9 cellular contexts compared by ENCODE assay signal in the genomic region with DNA sequence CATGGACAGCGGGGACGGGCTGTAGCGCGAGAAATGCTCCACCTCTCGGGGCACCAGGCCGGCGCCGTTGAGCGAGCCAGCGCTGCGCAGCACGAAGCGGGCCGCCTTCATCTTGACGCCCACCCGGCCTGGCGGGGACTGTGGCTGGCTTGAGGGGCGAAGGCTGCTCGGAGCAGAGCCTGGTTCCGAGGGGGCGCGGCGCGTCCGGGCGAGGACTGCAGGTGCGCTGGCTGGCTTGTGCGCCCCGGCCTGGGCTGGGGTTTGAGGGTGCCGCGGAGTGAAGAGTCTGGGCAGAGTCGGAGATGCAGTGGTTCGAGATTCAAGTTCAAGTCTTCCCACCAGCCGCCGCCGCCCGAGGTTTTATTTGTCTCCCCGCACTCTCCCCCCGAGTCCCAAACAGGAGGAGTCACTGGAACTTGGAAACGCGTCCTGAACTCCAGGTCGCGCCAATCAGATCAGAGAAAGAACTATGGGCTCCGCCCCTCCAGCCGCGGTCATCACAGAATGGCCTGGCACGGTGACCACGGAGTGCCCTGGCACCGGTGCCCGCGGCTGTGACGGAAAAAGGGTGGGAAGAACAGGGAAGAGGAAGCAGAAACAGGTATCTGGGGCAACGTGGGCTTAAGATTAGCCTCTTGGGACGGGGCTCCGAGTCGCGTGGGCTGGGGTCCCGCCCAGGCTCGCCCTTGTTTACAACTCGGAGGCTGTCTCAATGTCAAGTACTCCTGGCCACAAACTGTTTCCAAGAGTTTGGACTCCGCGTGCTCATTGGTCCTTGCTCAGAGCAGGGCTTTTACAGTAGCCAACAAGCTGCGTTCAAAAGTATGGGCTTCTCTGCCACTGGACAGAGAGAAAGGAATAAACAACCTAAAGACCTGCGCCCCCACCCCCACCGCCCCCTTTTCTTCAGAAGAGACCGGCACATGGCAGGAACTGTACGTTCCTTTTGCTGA. TPM values are rescaled to one million over a fixed set of nuclear protein-coding genes. Genes with fewer than 3 reads are reported as not detected.
A peak's percentile ranks its signal among the peaks of the same experiment; 100 is the strongest.
DNase-seq lines count a peak whose midpoint lies in the region; ATAC-seq, FAIRE-seq and TF ChIP-seq lines count a peak whose summit lies in the region.
"Had no signal": no experiment of that assay in that cellular context is flagged by ENCODE, and none has a peak within 500 bp of the region (broad histone marks: within the 10 kb centered on the region; RNA-seq: fewer than 3 reads in every experiment).

A gene (minus strand): TSS at position 334 of the 953 bp plus-strand sequence. CDS start 223 bp downstream, at position 111.

- H3K9me3 ChIP-seq in WERI-Rb-1 (ENCODE audit: severe bottlenecking): no peaks in the 10 kb centered on the region

- TF ChIP-seq CTCF in AG09319 (IDR thresholded peaks at IDR 0.05; ENCODE audit: low read depth, low read length) (no peak; the same call in 1 of the 2 replicates), WERI-Rb-1 (IDR thresholded peaks at IDR 0.05; ENCODE audit: low read depth, low read length) (no peak)

- peaks cover 18% of the 10 kb centered on the region for H3K27me3 ChIP-seq in WERI-Rb-1 (ENCODE audit: insufficient read depth, low read depth, severe bottlenecking)

- H3K36me3 ChIP-seq in WERI-Rb-1: no peaks in the 10 kb centered on the region

- FAIRE-seq in frontal cortex (lab: Jason Lieb, UNC) (peak; percentile 91), urothelium cell line (lab: Jason Lieb, UNC) (peak; percentile 83)

- H3K4me3 ChIP-seq in WERI-Rb-1 (ENCODE audit: low read depth, low read length): peak within 1 kb of the TSS; percentile 75

- peak within 1 kb of the TSS; percentile 88 to 99 (median 96) for H3K4me3 Mint-ChIP-seq in naive B cell

- H3K4me1 Mint-ChIP-seq in naive B cell: peaks cover 17 to 33% (median 22%) of the 10 kb centered on the region in 3 donors

- H3K36me3 Mint-ChIP-seq in naive B cell: peaks cover 0 to 8% of the 10 kb centered on the region in 2 donors

- no peaks in the 10 kb centered on the region for H3K27me3 Mint-ChIP-seq in naive B cell

- peak within 1 kb of the TSS; percentile 76 to 94 (median 86) for H3K27ac Mint-ChIP-seq in naive B cell

- DNase-seq in AG09319 (ENCODE audit: extremely low read depth, low read depth): peak; percentile 10
- peak; percentile 37 for DNase-seq in WERI-Rb-1
- DNase-seq in frontal cortex (ENCODE audit: low spot score in 2 of 2): peak; percentile 79 to 80
- DNase-seq in naive B cell: peak; percentile 44
- DNase-seq in urothelium cell line (ENCODE audit: low spot score): peak; percentile 81
- no peak for DNase-seq in NCI-H2107 treated with DMSO at 0.1 percent for 48 hours (lab: John Stamatoyannopoulos, UW; ENCODE audit: unreplicated experiment)
- no peak for DNase-seq in activated effector memory CD4-positive, alpha-beta T cell treated with Interleukin-2 at 50 U/mL for 16 hours

- H3K9me3 Mint-ChIP-seq in naive B cell: no peaks in the 10 kb centered on the region

- ATAC-seq in HG02981 (IDR thresholded peaks at IDR 0.05; ENCODE audit: unreplicated experiment) (peak; percentile 40), naive B cell (ENCODE audit: low read depth in 2 of 2) (peak; percentile 75 to 78)
- ATAC-seq: naive thymus-derived CD8-positive, alpha-beta T cell had no signal

- H3K27ac ChIP-seq in WERI-Rb-1: no peak within 1 kb of the TSS

RNA-seq across cellular contexts. Expression of the gene that starts here (rescaled TPM):
- total RNA-seq in frontal cortex: 2.9 TPM
- 10 to 100 TPM in 1 of 6 donors, 1 to 10 TPM in 5; 1.3 to 32.4 (median 2.5) TPM for polyA plus RNA-seq in naive B cell (ENCODE audit: low read depth in 6 of 6)
- polyA plus RNA-seq: naive thymus-derived CD8-positive, alpha-beta T cell had no signal

Comparison
In these comparisons a context has a peak if more than half of its experiments do, and no peak if none do; other contexts are left out.
1. DNase-seq: peak in AG09319 (single experiment), WERI-Rb-1 (single experiment), frontal cortex (2 of 2), naive B cell (single experiment) and urothelium cell line (single experiment); none in NCI-H2107 treated with DMSO at 0.1 percent for 48 hours (single experiment) and activated effector memory CD4-positive, alpha-beta T cell treated with Interleukin-2 at 50 U/mL for 16 hours (single experiment).